21 cellular contexts compared by ENCODE assay signal in genomic region chr4:73612032-73612431, GRCh38. TPM values are rescaled to one million over a fixed set of nuclear protein-coding genes. Genes with fewer than 3 reads are reported as not detected.
"Had no signal": no experiment of that assay in that cellular context is flagged by ENCODE, and none has a peak within 500 bp of the region (broad histone marks: within the 10 kb centered on the region; RNA-seq: fewer than 3 reads in every experiment).

No MANE protein-coding gene starts in this region.

- H3K36me3 ChIP-seq: esophagus squamous epithelium, gastrocnemius medialis, heart left ventricle, prostate gland, suprapubic skin had no signal

- H3K27me3 Mint-ChIP-seq: activated B cell treated with CpG ODN at 0.5 μM for 24 hours had no signal

- H3K27ac ChIP-seq: dorsolateral prefrontal cortex, gastrocnemius medialis, heart left ventricle, prostate gland, suprapubic skin had no signal

- H3K4me3 Mint-ChIP-seq: activated B cell treated with CpG ODN at 0.5 μM for 24 hours, neural crest cell had no signal

- H3K27ac Mint-ChIP-seq: activated B cell treated with CpG ODN at 0.5 μM for 24 hours had no signal

- H3K4me1 ChIP-seq: gastrocnemius medialis, heart left ventricle had no signal

- H3K9me3 ChIP-seq: esophagus squamous epithelium, gastrocnemius medialis, heart left ventricle, prostate gland, suprapubic skin had no signal

- H3K9me3 Mint-ChIP-seq: activated B cell treated with CpG ODN at 0.5 μM for 24 hours, neural crest cell had no signal

- ATAC-seq: gastrocnemius medialis, heart left ventricle, left lobe of liver, right cardiac atrium had no signal

- DNase-seq: activated B cell treated with CpG ODN at 0.5 μM for 24 hours; activated CD4-positive, alpha-beta T cell treated with anti-CD3 and anti-CD28 coated beads for 48 hours; activated naive CD4-positive, alpha-beta T cell treated with Interleukin-2 at 50 U/mL for 16 hours; aorta; dorsolateral prefrontal cortex; esophagus squamous epithelium; gastrocnemius medialis; heart left ventricle; right cardiac atrium; small intestine; stimulated activated CD4-positive, alpha-beta T cell treated with anti-CD3 and anti-CD28 coated beads, Interleukin-4, amount 100 ng/mL, for 24 hours; stimulated activated naive CD4-positive, alpha-beta T cell; T-helper 2 cell; trophoblast cell had no signal

- H3K27me3 ChIP-seq: esophagus squamous epithelium, suprapubic skin had no signal

- H3K4me3 ChIP-seq: dorsolateral prefrontal cortex, esophagus squamous epithelium, gastrocnemius medialis, heart left ventricle, prostate gland, suprapubic skin had no signal

- FAIRE-seq: small intestine had no signal

RNA-seq across cellular contexts. Expression of gene RASSF6, which starts 8.2 kb away (rescaled TPM):
- total RNA-seq: aorta, chondrocyte, lung microvascular endothelial cell, neural crest cell, osteoblast, right cardiac atrium had no signal
